Comparison of ENCODE assay signal across 8 cellular contexts in the genomic region with DNA sequence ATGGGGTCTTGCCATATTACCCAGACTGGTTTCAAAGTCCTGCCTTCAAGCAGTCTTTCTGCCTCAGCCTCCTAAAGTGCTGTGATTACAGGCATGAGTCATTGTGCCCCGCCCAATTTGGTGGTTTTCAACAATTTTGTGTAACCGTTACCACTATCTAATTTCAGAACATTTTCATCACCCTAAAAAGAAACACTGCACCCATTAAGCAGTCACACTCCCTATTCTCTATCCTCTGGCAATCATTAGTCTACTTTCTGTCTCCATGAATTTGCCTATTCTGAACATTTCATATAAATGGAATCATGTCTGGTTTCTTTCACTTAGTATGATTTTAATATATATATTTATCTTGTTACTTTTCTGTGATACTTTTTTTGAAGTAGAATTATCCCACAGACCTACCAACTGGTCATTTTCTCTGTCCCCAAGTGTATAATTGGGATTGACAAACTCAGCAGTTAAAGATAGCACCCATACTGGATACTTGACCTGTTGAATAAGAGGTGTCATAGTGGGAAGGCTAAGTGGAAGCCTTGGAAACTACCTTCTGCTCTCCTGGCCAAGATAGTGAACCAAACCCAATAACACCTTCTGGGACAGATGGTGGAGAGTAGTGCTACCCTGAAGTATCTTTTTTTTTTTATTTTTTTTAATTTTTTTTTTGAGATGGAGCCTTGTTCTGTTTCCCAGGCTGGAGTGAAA.
DNase-seq lines count a peak whose midpoint lies in the region; ATAC-seq lines count a peak whose summit lies in the region.

No MANE protein-coding gene starts in this region.

- POLR2A ChIA-PET in activated CD4-positive, alpha-beta T cell treated with anti-CD3 and anti-CD28 coated beads, Interleukin-2, amount 10 ng/mL, durations not matched to agents 7 days and 5 days (lab: Charles Lee): no interaction called here

- H3K4me1 Mint-ChIP-seq in activated CD4-positive, alpha-beta T cell treated with anti-CD3 and anti-CD28 coated beads, Interleukin-2, amount 10 ng/mL, durations not matched to agents 7 days and 5 days: peaks cover 56% of the 10 kb centered on the region

- no peaks in the 10 kb centered on the region for H3K27me3 Mint-ChIP-seq in activated CD4-positive, alpha-beta T cell treated with anti-CD3 and anti-CD28 coated beads, Interleukin-2, amount 10 ng/mL, durations not matched to agents 7 days and 5 days

- H3K27ac ChIP-seq in epithelial cell of prostate: peak overlapping the region; percentile 91

- ATAC-seq in GM18520 (IDR thresholded peaks at IDR 0.05; ENCODE audit: unreplicated experiment) (peak; percentile 68), HG03520 (IDR thresholded peaks at IDR 0.05; ENCODE audit: unreplicated experiment) (no peak)

- peaks cover 4% of the 10 kb centered on the region for H3K9me3 Mint-ChIP-seq in activated CD4-positive, alpha-beta T cell treated with anti-CD3 and anti-CD28 coated beads, Interleukin-2, amount 10 ng/mL, durations not matched to agents 7 days and 5 days

- H3K4me3 Mint-ChIP-seq in activated CD4-positive, alpha-beta T cell treated with anti-CD3 and anti-CD28 coated beads, Interleukin-2, amount 10 ng/mL, durations not matched to agents 7 days and 5 days: no peak overlapping the region

- H3K36me3 Mint-ChIP-seq in activated CD4-positive, alpha-beta T cell treated with anti-CD3 and anti-CD28 coated beads, Interleukin-2, amount 10 ng/mL, durations not matched to agents 7 days and 5 days (ENCODE audit: low read depth): peaks cover 47% of the 10 kb centered on the region

- CTCF ChIA-PET in activated CD4-positive, alpha-beta T cell treated with anti-CD3 and anti-CD28 coated beads, Interleukin-2, amount 10 ng/mL, durations not matched to agents 7 days and 5 days (lab: Charles Lee): interaction anchor here (2.2 kb wide), 1 partner anchor 65 kb away, joined by 7 read pairs; a partner anchor contains a TSS

- DNase-seq in HT1080 (ENCODE audit: low read depth): peak; percentile 61
- peak; percentile 76 for DNase-seq in activated CD4-positive, alpha-beta T cell treated with anti-CD3 and anti-CD28 coated beads, Interleukin-2, amount 10 ng/mL, durations not matched to agents 7 days and 5 days
- no peak for DNase-seq in epithelial cell of prostate (ENCODE audit: low read depth, low spot score)
- peak; percentile 76 for DNase-seq in stimulated activated CD4-positive, alpha-beta T cell treated with anti-CD3 and anti-CD28 coated beads, Interleukin-4, amount 100 ng/mL, for 24 hours
- no peak for DNase-seq in NCI-H2081 (lab: John Stamatoyannopoulos, UW)
- no peak for DNase-seq in NCI-H1436 treated with DMSO at 0.1 percent for 48 hours (lab: John Stamatoyannopoulos, UW)

- H3K27ac Mint-ChIP-seq in activated CD4-positive, alpha-beta T cell treated with anti-CD3 and anti-CD28 coated beads, Interleukin-2, amount 10 ng/mL, durations not matched to agents 7 days and 5 days: peak overlapping the region; percentile 84

Comparison
In these comparisons a context has a peak if more than half of its experiments do, and no peak if none do; other contexts are left out.
1. DNase-seq: peak in HT1080 (single experiment), activated CD4-positive, alpha-beta T cell treated with anti-CD3 and anti-CD28 coated beads, Interleukin-2, amount 10 ng/mL, durations not matched to agents 7 days and 5 days (single experiment) and stimulated activated CD4-positive, alpha-beta T cell treated with anti-CD3 and anti-CD28 coated beads, Interleukin-4, amount 100 ng/mL, for 24 hours (single experiment); none in epithelial cell of prostate (single experiment), NCI-H2081 (0 of 2) and NCI-H1436 treated with DMSO at 0.1 percent for 48 hours (single experiment).